ENCODE assay signal across 1 cellular context in the genomic region with DNA sequence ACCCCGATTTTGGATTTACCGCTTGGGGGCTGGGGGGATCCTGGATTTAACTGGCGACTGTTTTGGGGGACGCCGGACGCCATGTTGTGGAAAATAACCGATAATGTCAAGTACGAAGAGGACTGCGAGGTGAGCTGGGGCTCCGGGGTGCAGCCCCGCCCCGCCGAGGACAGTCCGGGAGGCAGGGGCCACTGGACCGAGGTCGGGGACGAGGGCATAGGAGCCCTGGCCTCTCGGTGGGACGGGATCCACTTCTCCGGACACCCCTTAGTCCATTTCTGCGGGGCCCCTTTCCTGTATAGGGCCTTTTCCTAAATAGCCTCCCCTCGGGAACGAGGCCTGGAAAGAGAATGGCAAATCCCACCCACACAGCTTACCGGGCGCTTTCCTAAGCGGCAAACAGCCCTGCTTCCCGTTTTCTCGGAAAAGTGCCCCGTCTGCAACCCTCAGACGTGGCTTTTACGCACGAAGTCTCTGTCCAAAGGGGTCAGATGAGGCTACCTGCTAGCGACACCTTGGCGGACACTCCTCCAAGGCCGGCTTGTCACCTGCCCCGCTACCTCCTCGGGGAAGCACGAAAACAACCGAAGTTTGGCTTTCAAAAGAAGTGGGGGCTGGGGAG.
TF ChIP-seq lines count a peak whose summit lies in the region.

No MANE protein-coding gene starts in this region.

TF ChIP-seq in HEK293, 187 proteins besides CTCF, POLR2A, EP300 and RAD21 (continued from another document and continues in another):
- TF ChIP-seq, protein P1, sequence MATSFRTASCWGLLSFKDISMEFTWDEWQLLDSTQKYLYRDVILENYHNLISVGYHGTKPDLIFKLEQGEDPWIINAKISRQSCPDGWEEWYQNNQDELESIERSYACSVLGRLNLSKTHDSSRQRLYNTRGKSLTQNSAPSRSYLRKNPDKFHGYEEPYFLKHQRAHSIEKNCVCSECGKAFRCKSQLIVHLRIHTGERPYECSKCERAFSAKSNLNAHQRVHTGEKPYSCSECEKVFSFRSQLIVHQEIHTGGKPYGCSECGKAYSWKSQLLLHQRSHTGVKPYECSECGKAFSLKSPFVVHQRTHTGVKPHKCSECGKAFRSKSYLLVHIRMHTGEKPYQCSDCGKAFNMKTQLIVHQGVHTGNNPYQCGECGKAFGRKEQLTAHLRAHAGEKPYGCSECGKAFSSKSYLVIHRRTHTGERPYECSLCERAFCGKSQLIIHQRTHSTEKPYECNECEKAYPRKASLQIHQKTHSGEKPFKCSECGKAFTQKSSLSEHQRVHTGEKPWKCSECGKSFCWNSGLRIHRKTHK (tag by site-specific recombination; IDR thresholded peaks at IDR 0.05) = no peak
- TF ChIP-seq ZNF473 (tag by site-specific recombination; IDR thresholded peaks at IDR 0.05) = no peak
- TF ChIP-seq KLF9 (tag by site-specific recombination; IDR thresholded peaks at IDR 0.05; ENCODE audit: low read depth) = peak; percentile 31; the same call in 1 of the 2 replicates
- TF ChIP-seq ZNF624 (tag by site-specific recombination; IDR thresholded peaks at IDR 0.05) = no peak
- TF ChIP-seq KLF8 (tag by site-specific recombination; IDR thresholded peaks at IDR 0.05) = no peak
- TF ChIP-seq ZNF174 (tag by site-specific recombination; IDR thresholded peaks at IDR 0.05) = no peak
- no peak for TF ChIP-seq ZNF416 (tag by site-specific recombination; IDR thresholded peaks at IDR 0.05)
- TF ChIP-seq ZBTB20 (tag by site-specific recombination; IDR thresholded peaks at IDR 0.05) = peak; percentile 95
- no peak for TF ChIP-seq HOXC10 (CRISPR knock-in tag; IDR thresholded peaks at IDR 0.05)
- TF ChIP-seq ZBTB21 (tag by site-specific recombination; IDR thresholded peaks at IDR 0.05) = no peak
- no peak for TF ChIP-seq ZNF112 (tag by site-specific recombination; IDR thresholded peaks at IDR 0.05)
- no peak for TF ChIP-seq ZNF785 (tag by site-specific recombination; IDR thresholded peaks at IDR 0.05)
- TF ChIP-seq, protein P2, sequence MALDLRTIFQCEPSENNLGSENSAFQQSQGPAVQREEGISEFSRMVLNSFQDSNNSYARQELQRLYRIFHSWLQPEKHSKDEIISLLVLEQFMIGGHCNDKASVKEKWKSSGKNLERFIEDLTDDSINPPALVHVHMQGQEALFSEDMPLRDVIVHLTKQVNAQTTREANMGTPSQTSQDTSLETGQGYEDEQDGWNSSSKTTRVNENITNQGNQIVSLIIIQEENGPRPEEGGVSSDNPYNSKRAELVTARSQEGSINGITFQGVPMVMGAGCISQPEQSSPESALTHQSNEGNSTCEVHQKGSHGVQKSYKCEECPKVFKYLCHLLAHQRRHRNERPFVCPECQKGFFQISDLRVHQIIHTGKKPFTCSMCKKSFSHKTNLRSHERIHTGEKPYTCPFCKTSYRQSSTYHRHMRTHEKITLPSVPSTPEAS (tag by site-specific recombination; IDR thresholded peaks at IDR 0.05) = no peak
- no peak for TF ChIP-seq ZNF157 (tag by site-specific recombination; IDR thresholded peaks at IDR 0.05)
- TF ChIP-seq ZNF521 (tag by site-specific recombination; IDR thresholded peaks at IDR 0.05) = no peak
- TF ChIP-seq IKZF3 (tag by site-specific recombination; IDR thresholded peaks at IDR 0.05) = peak; percentile 50; the same call in 1 of the 2 replicates
- peak; percentile 83 for TF ChIP-seq ZNF335 (tag by site-specific recombination; conservative IDR thresholded peaks at IDR 0.05)
- peak; percentile 31; the same call in 1 of the 2 replicates for TF ChIP-seq GLIS2 (tag by site-specific recombination; IDR thresholded peaks at IDR 0.05)
- TF ChIP-seq ZFP3 (tag by site-specific recombination; IDR thresholded peaks at IDR 0.05; ENCODE audit: low read depth) = no peak
- no peak for TF ChIP-seq ZNF549 (tag by site-specific recombination; IDR thresholded peaks at IDR 0.05)
- no peak for TF ChIP-seq ZNF114 (tag by site-specific recombination; IDR thresholded peaks at IDR 0.05)
- TF ChIP-seq, protein P3, sequence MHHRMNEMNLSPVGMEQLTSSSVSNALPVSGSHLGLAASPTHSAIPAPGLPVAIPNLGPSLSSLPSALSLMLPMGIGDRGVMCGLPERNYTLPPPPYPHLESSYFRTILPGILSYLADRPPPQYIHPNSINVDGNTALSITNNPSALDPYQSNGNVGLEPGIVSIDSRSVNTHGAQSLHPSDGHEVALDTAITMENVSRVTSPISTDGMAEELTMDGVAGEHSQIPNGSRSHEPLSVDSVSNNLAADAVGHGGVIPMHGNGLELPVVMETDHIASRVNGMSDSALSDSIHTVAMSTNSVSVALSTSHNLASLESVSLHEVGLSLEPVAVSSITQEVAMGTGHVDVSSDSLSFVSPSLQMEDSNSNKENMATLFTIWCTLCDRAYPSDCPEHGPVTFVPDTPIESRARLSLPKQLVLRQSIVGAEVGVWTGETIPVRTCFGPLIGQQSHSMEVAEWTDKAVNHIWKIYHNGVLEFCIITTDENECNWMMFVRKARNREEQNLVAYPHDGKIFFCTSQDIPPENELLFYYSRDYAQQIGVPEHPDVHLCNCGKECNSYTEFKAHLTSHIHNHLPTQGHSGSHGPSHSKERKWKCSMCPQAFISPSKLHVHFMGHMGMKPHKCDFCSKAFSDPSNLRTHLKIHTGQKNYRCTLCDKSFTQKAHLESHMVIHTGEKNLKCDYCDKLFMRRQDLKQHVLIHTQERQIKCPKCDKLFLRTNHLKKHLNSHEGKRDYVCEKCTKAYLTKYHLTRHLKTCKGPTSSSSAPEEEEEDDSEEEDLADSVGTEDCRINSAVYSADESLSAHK (tag by site-specific recombination; IDR thresholded peaks at IDR 0.05) = no peak
- TF ChIP-seq, protein P4, sequence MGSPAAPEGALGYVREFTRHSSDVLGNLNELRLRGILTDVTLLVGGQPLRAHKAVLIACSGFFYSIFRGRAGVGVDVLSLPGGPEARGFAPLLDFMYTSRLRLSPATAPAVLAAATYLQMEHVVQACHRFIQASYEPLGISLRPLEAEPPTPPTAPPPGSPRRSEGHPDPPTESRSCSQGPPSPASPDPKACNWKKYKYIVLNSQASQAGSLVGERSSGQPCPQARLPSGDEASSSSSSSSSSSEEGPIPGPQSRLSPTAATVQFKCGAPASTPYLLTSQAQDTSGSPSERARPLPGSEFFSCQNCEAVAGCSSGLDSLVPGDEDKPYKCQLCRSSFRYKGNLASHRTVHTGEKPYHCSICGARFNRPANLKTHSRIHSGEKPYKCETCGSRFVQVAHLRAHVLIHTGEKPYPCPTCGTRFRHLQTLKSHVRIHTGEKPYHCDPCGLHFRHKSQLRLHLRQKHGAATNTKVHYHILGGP (tag by site-specific recombination; IDR thresholded peaks at IDR 0.05) = no peak
- TF ChIP-seq ZNF169 (tag by site-specific recombination; IDR thresholded peaks at IDR 0.05) = no peak
- TF ChIP-seq RBAK (tag by site-specific recombination; IDR thresholded peaks at IDR 0.05) = no peak
- TF ChIP-seq SALL2 (tag by site-specific recombination; IDR thresholded peaks at IDR 0.05; ENCODE audit: borderline replicate concordance) = no peak
- no peak for TF ChIP-seq GLIS1 (tag by site-specific recombination; IDR thresholded peaks at IDR 0.05)
- TF ChIP-seq ZNF664 (tag by site-specific recombination; IDR thresholded peaks at IDR 0.05) = no peak
- TF ChIP-seq ZNF324 (tag by site-specific recombination; IDR thresholded peaks at IDR 0.05) = no peak
- TF ChIP-seq ZNF529 (tag by site-specific recombination; IDR thresholded peaks at IDR 0.05; ENCODE audit: insufficient replicate concordance) = no peak
- TF ChIP-seq, protein P5, sequence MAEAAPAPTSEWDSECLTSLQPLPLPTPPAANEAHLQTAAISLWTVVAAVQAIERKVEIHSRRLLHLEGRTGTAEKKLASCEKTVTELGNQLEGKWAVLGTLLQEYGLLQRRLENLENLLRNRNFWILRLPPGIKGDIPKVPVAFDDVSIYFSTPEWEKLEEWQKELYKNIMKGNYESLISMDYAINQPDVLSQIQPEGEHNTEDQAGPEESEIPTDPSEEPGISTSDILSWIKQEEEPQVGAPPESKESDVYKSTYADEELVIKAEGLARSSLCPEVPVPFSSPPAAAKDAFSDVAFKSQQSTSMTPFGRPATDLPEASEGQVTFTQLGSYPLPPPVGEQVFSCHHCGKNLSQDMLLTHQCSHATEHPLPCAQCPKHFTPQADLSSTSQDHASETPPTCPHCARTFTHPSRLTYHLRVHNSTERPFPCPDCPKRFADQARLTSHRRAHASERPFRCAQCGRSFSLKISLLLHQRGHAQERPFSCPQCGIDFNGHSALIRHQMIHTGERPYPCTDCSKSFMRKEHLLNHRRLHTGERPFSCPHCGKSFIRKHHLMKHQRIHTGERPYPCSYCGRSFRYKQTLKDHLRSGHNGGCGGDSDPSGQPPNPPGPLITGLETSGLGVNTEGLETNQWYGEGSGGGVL (tag by site-specific recombination; IDR thresholded peaks at IDR 0.05) = 0 out of 2 replicates have a peak, but pooled peaks have one; percentile 15
- no peak for TF ChIP-seq ZNF302 (tag by site-specific recombination; IDR thresholded peaks at IDR 0.05; ENCODE audit: low read depth)
- TF ChIP-seq ZNF621 (tag by site-specific recombination; IDR thresholded peaks at IDR 0.05) = no peak
- TF ChIP-seq ZNF341 (tag by site-specific recombination; IDR thresholded peaks at IDR 0.05; ENCODE audit: low read depth) = peak; percentile 44; the same call in 1 of the 2 replicates
- no peak for TF ChIP-seq MYNN (tag by site-specific recombination; IDR thresholded peaks at IDR 0.05; ENCODE audit: borderline replicate concordance)
- TF ChIP-seq SP2 (tag by site-specific recombination; IDR thresholded peaks at IDR 0.05) = no peak
- TF ChIP-seq ZNF140 (tag by site-specific recombination; IDR thresholded peaks at IDR 0.05) = no peak
- no peak for TF ChIP-seq ZNF214 (tag by site-specific recombination; IDR thresholded peaks at IDR 0.05; ENCODE audit: borderline replicate concordance)
- no peak for TF ChIP-seq ZNF133 (tag by site-specific recombination; IDR thresholded peaks at IDR 0.05)
- no peak for TF ChIP-seq SCRT2 (tag by site-specific recombination; IDR thresholded peaks at IDR 0.05)
- no peak for TF ChIP-seq TCF7L2 (IDR thresholded peaks at IDR 0.05; ENCODE audit: borderline replicate concordance, low read depth, low read length)
- TF ChIP-seq KLF7 (tag by site-specific recombination; IDR thresholded peaks at IDR 0.05; ENCODE audit: borderline replicate concordance) = no peak
- TF ChIP-seq ZNF391 (tag by site-specific recombination; IDR thresholded peaks at IDR 0.05; ENCODE audit: borderline replicate concordance, low read depth) = no peak
- TF ChIP-seq FEZF1 (tag by site-specific recombination; IDR thresholded peaks at IDR 0.05) = no peak
- TF ChIP-seq, protein P6, sequence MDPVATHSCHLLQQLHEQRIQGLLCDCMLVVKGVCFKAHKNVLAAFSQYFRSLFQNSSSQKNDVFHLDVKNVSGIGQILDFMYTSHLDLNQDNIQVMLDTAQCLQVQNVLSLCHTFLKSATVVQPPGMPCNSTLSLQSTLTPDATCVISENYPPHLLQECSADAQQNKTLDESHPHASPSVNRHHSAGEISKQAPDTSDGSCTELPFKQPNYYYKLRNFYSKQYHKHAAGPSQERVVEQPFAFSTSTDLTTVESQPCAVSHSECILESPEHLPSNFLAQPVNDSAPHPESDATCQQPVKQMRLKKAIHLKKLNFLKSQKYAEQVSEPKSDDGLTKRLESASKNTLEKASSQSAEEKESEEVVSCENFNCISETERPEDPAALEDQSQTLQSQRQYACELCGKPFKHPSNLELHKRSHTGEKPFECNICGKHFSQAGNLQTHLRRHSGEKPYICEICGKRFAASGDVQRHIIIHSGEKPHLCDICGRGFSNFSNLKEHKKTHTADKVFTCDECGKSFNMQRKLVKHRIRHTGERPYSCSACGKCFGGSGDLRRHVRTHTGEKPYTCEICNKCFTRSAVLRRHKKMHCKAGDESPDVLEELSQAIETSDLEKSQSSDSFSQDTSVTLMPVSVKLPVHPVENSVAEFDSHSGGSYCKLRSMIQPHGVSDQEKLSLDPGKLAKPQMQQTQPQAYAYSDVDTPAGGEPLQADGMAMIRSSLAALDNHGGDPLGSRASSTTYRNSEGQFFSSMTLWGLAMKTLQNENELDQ (tag by site-specific recombination; IDR thresholded peaks at IDR 0.05; ENCODE audit: low read depth) = no peak
- TF ChIP-seq ZNF560 (tag by site-specific recombination; IDR thresholded peaks at IDR 0.05; ENCODE audit: borderline replicate concordance) = no peak
- TF ChIP-seq, protein P7, sequence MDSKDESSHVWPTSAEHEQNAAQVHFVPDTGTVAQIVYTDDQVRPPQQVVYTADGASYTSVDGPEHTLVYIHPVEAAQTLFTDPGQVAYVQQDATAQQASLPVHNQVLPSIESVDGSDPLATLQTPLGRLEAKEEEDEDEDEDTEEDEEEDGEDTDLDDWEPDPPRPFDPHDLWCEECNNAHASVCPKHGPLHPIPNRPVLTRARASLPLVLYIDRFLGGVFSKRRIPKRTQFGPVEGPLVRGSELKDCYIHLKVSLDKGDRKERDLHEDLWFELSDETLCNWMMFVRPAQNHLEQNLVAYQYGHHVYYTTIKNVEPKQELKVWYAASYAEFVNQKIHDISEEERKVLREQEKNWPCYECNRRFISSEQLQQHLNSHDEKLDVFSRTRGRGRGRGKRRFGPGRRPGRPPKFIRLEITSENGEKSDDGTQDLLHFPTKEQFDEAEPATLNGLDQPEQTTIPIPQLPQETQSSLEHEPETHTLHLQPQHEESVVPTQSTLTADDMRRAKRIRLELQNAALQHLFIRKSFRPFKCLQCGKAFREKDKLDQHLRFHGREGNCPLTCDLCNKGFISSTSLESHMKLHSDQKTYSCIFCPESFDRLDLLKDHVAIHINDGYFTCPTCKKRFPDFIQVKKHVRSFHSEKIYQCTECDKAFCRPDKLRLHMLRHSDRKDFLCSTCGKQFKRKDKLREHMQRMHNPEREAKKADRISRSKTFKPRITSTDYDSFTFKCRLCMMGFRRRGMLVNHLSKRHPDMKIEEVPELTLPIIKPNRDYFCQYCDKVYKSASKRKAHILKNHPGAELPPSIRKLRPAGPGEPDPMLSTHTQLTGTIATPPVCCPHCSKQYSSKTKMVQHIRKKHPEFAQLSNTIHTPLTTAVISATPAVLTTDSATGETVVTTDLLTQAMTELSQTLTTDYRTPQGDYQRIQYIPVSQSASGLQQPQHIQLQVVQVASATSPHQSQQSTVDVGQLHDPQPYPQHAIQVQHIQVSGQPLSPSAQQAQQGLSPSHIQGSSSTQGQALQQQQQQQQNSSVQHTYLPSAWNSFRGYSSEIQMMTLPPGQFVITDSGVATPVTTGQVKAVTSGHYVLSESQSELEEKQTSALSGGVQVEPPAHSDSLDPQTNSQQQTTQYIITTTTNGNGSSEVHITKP (tag by site-specific recombination; IDR thresholded peaks at IDR 0.05) = peak; percentile 69
- no peak for TF ChIP-seq ZNF366 (tag by site-specific recombination; conservative IDR thresholded peaks at IDR 0.05)
- TF ChIP-seq, protein P8, sequence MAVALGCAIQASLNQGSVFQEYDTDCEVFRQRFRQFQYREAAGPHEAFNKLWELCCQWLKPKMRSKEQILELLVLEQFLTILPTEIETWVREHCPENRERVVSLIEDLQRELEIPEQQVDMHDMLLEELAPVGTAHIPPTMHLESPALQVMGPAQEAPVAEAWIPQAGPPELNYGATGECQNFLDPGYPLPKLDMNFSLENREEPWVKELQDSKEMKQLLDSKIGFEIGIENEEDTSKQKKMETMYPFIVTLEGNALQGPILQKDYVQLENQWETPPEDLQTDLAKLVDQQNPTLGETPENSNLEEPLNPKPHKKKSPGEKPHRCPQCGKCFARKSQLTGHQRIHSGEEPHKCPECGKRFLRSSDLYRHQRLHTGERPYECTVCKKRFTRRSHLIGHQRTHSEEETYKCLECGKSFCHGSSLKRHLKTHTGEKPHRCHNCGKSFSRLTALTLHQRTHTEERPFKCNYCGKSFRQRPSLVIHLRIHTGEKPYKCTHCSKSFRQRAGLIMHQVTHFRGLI (tag by site-specific recombination; IDR thresholded peaks at IDR 0.05) = no peak
